ENCODE assay signal across 1 cellular context in the genomic region with DNA sequence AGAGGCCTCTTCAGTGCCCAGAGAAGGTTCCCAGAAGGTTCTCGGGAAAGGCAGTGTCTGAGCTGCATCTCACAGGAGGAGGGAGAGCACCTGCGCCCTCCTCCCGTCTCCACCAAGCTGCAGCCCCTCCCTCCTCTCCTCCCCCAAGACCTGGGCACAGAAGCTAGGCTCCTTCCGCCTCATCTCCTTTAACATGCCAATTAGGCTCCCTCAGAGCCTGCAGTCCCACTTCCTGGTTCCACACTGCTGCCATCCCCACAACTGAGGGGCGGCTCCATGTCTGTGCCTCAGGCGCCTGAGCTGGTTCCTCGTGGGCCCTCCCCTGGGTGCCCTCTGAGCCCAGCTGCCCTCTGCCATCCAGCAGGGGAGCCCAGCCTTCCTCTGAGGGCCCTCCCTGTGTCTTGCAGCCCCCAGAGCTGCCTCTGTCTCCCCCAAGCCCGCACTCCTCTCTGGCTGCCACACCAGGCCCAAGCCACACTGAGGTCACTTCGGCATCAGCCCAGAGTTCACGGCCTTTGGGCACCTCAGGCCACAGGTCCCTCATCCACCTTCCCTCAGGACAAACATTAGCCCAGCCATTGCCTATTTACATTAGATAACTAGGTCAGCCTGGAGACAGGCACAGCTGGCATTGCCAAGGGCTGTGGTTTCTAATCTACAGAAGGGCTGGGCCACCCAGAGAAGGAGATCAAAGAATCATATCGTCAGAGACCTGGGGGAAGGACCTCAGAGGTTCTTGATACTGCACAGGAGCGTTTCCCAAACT.
TF ChIP-seq lines count a peak whose summit lies in the region.

No MANE protein-coding gene starts in this region.

TF ChIP-seq in HEK293, 187 proteins besides CTCF, POLR2A, EP300 and RAD21 (continued from another document):
- no peak for TF ChIP-seq ZNF488 (tag by site-specific recombination; IDR thresholded peaks at IDR 0.05)
- TF ChIP-seq KLF10 (tag by site-specific recombination; IDR thresholded peaks at IDR 0.05): no peak
- TF ChIP-seq ZNF555 (tag by site-specific recombination; conservative IDR thresholded peaks at IDR 0.05): no peak
- TF ChIP-seq OSR2 (tag by site-specific recombination; IDR thresholded peaks at IDR 0.05): peak; percentile 72
- no peak for TF ChIP-seq KLF1 (tag by site-specific recombination; IDR thresholded peaks at IDR 0.05)
- TF ChIP-seq SALL2 (tag by site-specific recombination; IDR thresholded peaks at IDR 0.05; ENCODE audit: borderline replicate concordance): no peak
- TF ChIP-seq ZBTB7A (tag by site-specific recombination; IDR thresholded peaks at IDR 0.05; ENCODE audit: low read depth): no peak
- TF ChIP-seq, protein P1, sequence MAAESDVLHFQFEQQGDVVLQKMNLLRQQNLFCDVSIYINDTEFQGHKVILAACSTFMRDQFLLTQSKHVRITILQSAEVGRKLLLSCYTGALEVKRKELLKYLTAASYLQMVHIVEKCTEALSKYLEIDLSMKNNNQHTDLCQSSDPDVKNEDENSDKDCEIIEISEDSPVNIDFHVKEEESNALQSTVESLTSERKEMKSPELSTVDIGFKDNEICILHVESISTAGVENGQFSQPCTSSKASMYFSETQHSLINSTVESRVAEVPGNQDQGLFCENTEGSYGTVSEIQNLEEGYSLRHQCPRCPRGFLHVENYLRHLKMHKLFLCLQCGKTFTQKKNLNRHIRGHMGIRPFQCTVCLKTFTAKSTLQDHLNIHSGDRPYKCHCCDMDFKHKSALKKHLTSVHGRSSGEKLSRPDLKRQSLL (tag by site-specific recombination; IDR thresholded peaks at IDR 0.05): peak; percentile 63; the same call in 1 of the 2 replicates
TF ChIP-seq in HEK293: peak in this region for 2.
